23 cellular contexts compared by ENCODE assay signal in genomic region chr4:73248821-73249220, GRCh38.
"Had no signal": no experiment of that assay in that cellular context is flagged by ENCODE, and none has a peak within 500 bp of the region (broad histone marks: within the 10 kb centered on the region; RNA-seq: fewer than 3 reads in every experiment).

No MANE protein-coding gene starts in this region.

- DNase-seq: dermis blood vessel endothelial cell; effector CD8-positive, alpha-beta T cell; effector memory CD8-positive, alpha-beta T cell; endodermal cell; erythroblast; esophagus squamous epithelium; foreskin fibroblast; foreskin melanocyte; gastrocnemius medialis; glutamatergic neuron; head of caudate nucleus; heart right ventricle; hippocampal formation; left cardiac atrium; left lung; left ventricle myocardium superior; lower lobe of right lung; mesenchymal stem cell; mucosa of descending colon had no signal

- H3K4me3 Mint-ChIP-seq: effector memory CD8-positive, alpha-beta T cell; endodermal cell; mesothelial cell of epicardium had no signal

- H3K9me3 ChIP-seq: esophagus squamous epithelium, gastrocnemius medialis, left lung, lower lobe of right lung, mucosa of descending colon had no signal

- H3K4me3 ChIP-seq: coronary artery, esophagus squamous epithelium, gastrocnemius medialis, heart right ventricle, left lung, lower lobe of right lung, mucosa of descending colon had no signal

- H3K27me3 Mint-ChIP-seq: effector memory CD8-positive, alpha-beta T cell had no signal

- ATAC-seq: effector memory CD8-positive, alpha-beta T cell; esophagus mucosa; gastrocnemius medialis; heart right ventricle; left cardiac atrium; left lung; left ventricle myocardium superior; lower lobe of right lung; mucosa of descending colon had no signal

- H3K27me3 ChIP-seq: esophagus squamous epithelium, gastrocnemius medialis, heart right ventricle, left lung had no signal

- H3K36me3 ChIP-seq: gastrocnemius medialis had no signal

- H3K27ac ChIP-seq: coronary artery, epithelial cell of prostate, esophagus squamous epithelium, gastrocnemius medialis, heart right ventricle, left lung, lower lobe of right lung had no signal

- H3K9me3 Mint-ChIP-seq: effector memory CD8-positive, alpha-beta T cell; endodermal cell; mesothelial cell of epicardium had no signal

- H3K27ac Mint-ChIP-seq: effector memory CD8-positive, alpha-beta T cell; endodermal cell had no signal
